In the genomic region with DNA sequence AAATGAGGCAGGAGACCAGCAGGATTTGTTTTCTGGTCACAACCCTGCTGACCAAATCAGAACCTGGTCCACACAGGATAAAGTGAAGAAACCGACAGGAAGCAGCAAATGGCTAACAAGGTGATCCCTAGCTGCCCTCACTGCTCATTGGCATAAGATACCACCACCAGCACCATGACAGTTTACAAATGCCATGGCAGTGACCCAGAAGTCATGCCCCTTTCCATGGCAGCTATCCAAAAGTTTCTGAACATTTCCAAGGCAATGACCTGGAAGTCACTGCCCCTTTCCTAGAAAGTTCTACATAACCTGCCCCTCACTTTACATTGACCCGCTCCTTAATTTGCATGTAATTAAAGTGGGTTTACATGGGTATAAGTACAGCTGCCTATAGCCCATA, we compare ENCODE assay signal across 17 cellular contexts.
DNase-seq lines count a peak whose midpoint lies in the region; ATAC-seq and TF ChIP-seq lines count a peak whose summit lies in the region.
"Had no signal": no experiment of that assay in that cellular context is flagged by ENCODE, and none has a peak within 500 bp of the region (broad histone marks: within the 10 kb centered on the region; RNA-seq: fewer than 3 reads in every experiment).

No MANE protein-coding gene starts in this region.

- DNase-seq in left ventricle myocardium superior (no peak), left ventricle myocardium inferior (no peak), esophagus muscularis mucosa (ENCODE audit: extremely low spot score) (peak; percentile 66), right lobe of liver (peak in 2 of 3 donors; percentile 32 to 78), NCI-H2029 (lab: John Stamatoyannopoulos, UW) (no peak)
- DNase-seq: AML-193; Caco-2; Calu3; CD4-positive, alpha-beta T cell; CD8-positive, alpha-beta T cell; DMS79 treated with DMSO at 0.1 percent for 48 hours; GF-D8 had no signal

- ATAC-seq in left ventricle myocardium superior = peak; percentile 28
- peak; percentile 69 to 75 (median 72) for ATAC-seq in right lobe of liver
- no peak for ATAC-seq in HG02571 (IDR thresholded peaks at IDR 0.05; ENCODE audit: unreplicated experiment)
- ATAC-seq: A549; CD8-positive, alpha-beta T cell had no signal

- H3K4me1 ChIP-seq in left ventricle myocardium inferior (no peaks in the 10 kb centered on the region), esophagus muscularis mucosa (no peaks in the 10 kb centered on the region), right lobe of liver (peaks cover 0 to 33% (median 14%) of the 10 kb centered on the region in 4 donors)
- H3K4me1 ChIP-seq: A549; BLaER1 treated with 17β-estradiol and CSF1 and Interleukin-3, amounts not matched to agents 10 nM and 100 nM; Caco-2 had no signal

- no peaks in the 10 kb centered on the region for H3K36me3 ChIP-seq in left ventricle myocardium inferior
- no peaks in the 10 kb centered on the region for H3K36me3 ChIP-seq in esophagus muscularis mucosa
- H3K36me3 ChIP-seq in right lobe of liver = no peaks in the 10 kb centered on the region
- H3K36me3 ChIP-seq: BLaER1 treated with 17β-estradiol and CSF1 and Interleukin-3, amounts not matched to agents 10 nM and 100 nM had no signal

- TF ChIP-seq POLR2A in esophagus muscularis mucosa (IDR thresholded peaks at IDR 0.05; ENCODE audit: low read depth) = no peak
- no peak for TF ChIP-seq POLR2A in right lobe of liver (IDR thresholded peaks at IDR 0.05)

- H3K9me3 ChIP-seq in left ventricle myocardium inferior (replicated peaks) (peaks cover 3% of the 10 kb centered on the region), esophagus muscularis mucosa (peaks cover 0 to 5% (median 0%) of the 10 kb centered on the region in 4 donors), right lobe of liver (no peaks in the 10 kb centered on the region)
- H3K9me3 ChIP-seq: A549, Caco-2 had no signal

- 96% methylated on average over 2 of the region's 2 CpGs for WGBS in esophagus muscularis mucosa
- WGBS in right lobe of liver (ENCODE audit: insufficient coverage, low coverage, low lambda C conversion rate, missing lambda C conversion rate) = 63% methylated on average over 1 of the region's 2 CpGs

- H3K4me3 ChIP-seq in left ventricle myocardium inferior (no peak overlapping the region), esophagus muscularis mucosa (no peak overlapping the region), right lobe of liver (no peak overlapping the region)
- H3K4me3 ChIP-seq: A549; BLaER1 treated with 17β-estradiol and CSF1 and Interleukin-3, amounts not matched to agents 10 nM and 100 nM had no signal

- intact Hi-C loops in left ventricle myocardium superior (cut with micrococcal nuclease) = no loop called here
- intact Hi-C loops in left ventricle myocardium inferior (cut with micrococcal nuclease) = no loop called here
- intact Hi-C loops in esophagus muscularis mucosa (cut with DNase I) = no loop called here
- intact Hi-C loops in right lobe of liver (cut with DNase I) = no loop called here

- H3K27ac ChIP-seq in left ventricle myocardium inferior (replicated peaks) (no peak overlapping the region), esophagus muscularis mucosa (replicated peaks in 1 of 4) (no peak overlapping the region), right lobe of liver (peak overlapping the region in 2 of 3 donors; percentile 31 to 59)
- H3K27ac ChIP-seq: 22Rv1; A549; BLaER1 treated with 17β-estradiol and CSF1 and Interleukin-3, amounts not matched to agents 10 nM and 100 nM; C4-2B had no signal

- no peaks in the 10 kb centered on the region for H3K27me3 ChIP-seq in left ventricle myocardium inferior (ENCODE audit: low read depth)
- no peaks in the 10 kb centered on the region for H3K27me3 ChIP-seq in esophagus muscularis mucosa
- H3K27me3 ChIP-seq in right lobe of liver = no peaks in the 10 kb centered on the region
- H3K27me3 ChIP-seq: BLaER1 treated with 17β-estradiol and CSF1 and Interleukin-3, amounts not matched to agents 10 nM and 100 nM had no signal

- TF ChIP-seq EP300 in esophagus muscularis mucosa (IDR thresholded peaks at IDR 0.05) = no peak

- TF ChIP-seq CTCF in left ventricle myocardium inferior (IDR thresholded peaks at IDR 0.05; ENCODE audit: borderline replicate concordance) (no peak), esophagus muscularis mucosa (IDR thresholded peaks at IDR 0.05) (no peak), right lobe of liver (IDR thresholded peaks at IDR 0.05) (no peak)

Comparison
In these comparisons a context has a peak if more than half of its experiments do, and no peak if none do; other contexts are left out.
1. DNase-seq: peak in esophagus muscularis mucosa (single experiment) and right lobe of liver (2 of 3); none in left ventricle myocardium superior (single experiment), left ventricle myocardium inferior (single experiment) and NCI-H2029 (single experiment).
2. H3K27ac ChIP-seq: peak in right lobe of liver (2 of 3); none in left ventricle myocardium inferior (single experiment) and esophagus muscularis mucosa (0 of 4).